ENCODE assay signal across 8 cellular contexts in the genomic region with DNA sequence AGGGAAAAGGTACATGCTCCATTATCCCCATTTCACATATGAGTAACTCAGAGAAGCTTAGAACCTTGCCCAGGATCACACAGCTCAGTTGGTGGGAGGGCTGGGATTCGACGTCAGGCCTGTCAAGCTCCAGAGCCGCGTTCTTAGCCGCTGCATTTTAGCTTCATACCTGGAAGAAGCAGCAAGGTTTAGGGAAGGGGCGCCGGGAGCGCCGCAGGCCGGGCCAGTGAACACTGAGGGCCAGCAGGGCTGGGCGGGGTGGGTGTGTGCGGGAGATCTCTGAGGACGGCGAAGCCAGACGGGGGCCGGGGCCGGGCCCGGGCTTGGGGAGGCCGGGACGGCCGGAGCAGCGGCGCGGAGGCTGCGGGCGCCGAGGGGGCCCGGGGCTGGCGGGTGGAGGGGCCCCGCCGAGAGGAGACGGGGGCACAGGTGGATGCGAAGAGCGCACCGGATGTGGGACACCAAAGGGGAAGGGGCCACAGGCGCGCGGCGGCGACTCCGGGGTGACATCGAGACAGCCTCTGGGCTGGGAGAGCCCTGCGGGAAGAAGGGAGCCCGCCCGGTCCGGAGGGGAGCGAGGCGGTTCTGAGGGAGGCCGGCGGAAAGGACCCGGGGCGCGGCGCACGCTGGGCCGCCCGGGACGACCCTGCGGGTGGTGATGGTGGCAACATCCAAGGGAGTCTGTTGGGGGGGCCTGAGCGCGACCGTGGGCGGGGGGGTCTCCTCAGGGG. TPM values are rescaled to one million over a fixed set of nuclear protein-coding genes. Genes with fewer than 3 reads are reported as not detected.
DNase-seq lines count a peak whose midpoint lies in the region; ATAC-seq, FAIRE-seq and TF ChIP-seq lines count a peak whose summit lies in the region.

No MANE protein-coding gene starts in this region.

- BruUV-seq in IMR-90 (replicated peaks; lab: Mats Ljungman, UMichigan) (no TSS peak), endothelial cell of umbilical vein (replicated peaks; lab: Mats Ljungman, UMichigan) (no TSS peak)

- TF ChIP-seq POLR2A in IMR-90 (IDR thresholded peaks at IDR 0.05; ENCODE audit: low read depth, low read length) (no peak), endothelial cell of umbilical vein (IDR thresholded peaks at IDR 0.05; ENCODE audit: low read depth, low read length) (no peak)

- H3K4me3 ChIP-seq in IMR-90 (ENCODE audit: insufficient read depth, low read depth, low read length) (peak overlapping the region; percentile 88), endothelial cell of umbilical vein (replicated peaks in 1 of 3; ENCODE audit: insufficient read depth in 1 of 3, low read depth in 1 of 3, low read length in 3 of 3) (peak overlapping the region; percentile 67 to 84 (median 73))

- intact Hi-C loops in IMR-90 (cut with micrococcal nuclease) = no loop called here
- intact Hi-C loops in endothelial cell of umbilical vein (cut with micrococcal nuclease) = loop anchor here (1.0 to 5.0 kb wide), 3 partner anchors 26 to 68 kb away; a partner anchor contains a TSS

- H3K27me3 ChIP-seq in IMR-90 (ENCODE audit: control insufficient read depth, insufficient read depth, low read length) (no peaks in the 10 kb centered on the region), endothelial cell of umbilical vein (ENCODE audit: control insufficient read depth in 2 of 2, insufficient read depth in 2 of 2, low read length in 2 of 2) (no peaks in the 10 kb centered on the region)

- CTCF ChIA-PET in IMR-90 (lab: Yijun Ruan, JAX) = interaction anchor here (0.8 kb wide), 1 partner anchor 69 kb away, joined by 4 read pairs; no protein-coding TSS in a partner anchor
- CTCF ChIA-PET in activated CD4-positive, alpha-beta memory T cell treated with anti-CD3 and anti-CD28 coated beads, Interleukin-2, amount 10 ng/mL, durations not matched to agents 7 days and 5 days (lab: Charles Lee) = interaction anchor here (1.3 to 3.0 kb wide), 6 partner anchors 25 to 146 kb away, joined by 3 to 22 read pairs (median 6); a partner anchor contains a TSS
- CTCF ChIA-PET in endothelial cell of umbilical vein (lab: Charles Lee) = interaction anchor here (0.7 to 2.9 kb wide), 7 partner anchors 9 to 69 kb away, joined by 3 to 16 read pairs (median 5); a partner anchor contains a TSS

- H3K4me1 ChIP-seq in IMR-90 (ENCODE audit: control insufficient read depth, insufficient read depth, low read length) = 0 out of 2 replicates have a peak, but pooled peaks cover 4% of the 10 kb centered on the region
- peaks cover 12% of the 10 kb centered on the region for H3K4me1 ChIP-seq in endothelial cell of umbilical vein (ENCODE audit: control insufficient read depth, extremely low read depth, insufficient read depth, low read length)

- peaks cover 14 to 49% of the 10 kb centered on the region in 2 experiments for H3K79me1 ChIP-seq in IMR-90 (ENCODE audit: low read depth in 1 of 2, low read length in 2 of 2)

- H3K27ac ChIP-seq in IMR-90 (ENCODE audit: insufficient read depth, low read length) (peak overlapping the region; percentile 77), endothelial cell of umbilical vein (ENCODE audit: insufficient read depth, low read depth, low read length) (peak overlapping the region; percentile 80), substantia nigra (ENCODE audit: low read depth, low read length, poor library complexity, severe bottlenecking) (peak overlapping the region; percentile 80)

- H3K36me3 ChIP-seq in IMR-90 (ENCODE audit: control insufficient read depth, insufficient read depth, low read length) = peaks cover 42% of the 10 kb centered on the region
- peaks cover 8 to 23% of the 10 kb centered on the region in 2 experiments for H3K36me3 ChIP-seq in endothelial cell of umbilical vein (ENCODE audit: control insufficient read depth in 2 of 2, extremely low read depth in 1 of 2, insufficient read depth in 2 of 2, low read length in 2 of 2)

- peak overlapping the region; percentile 91 for H3K4me3 Mint-ChIP-seq in activated CD4-positive, alpha-beta memory T cell treated with anti-CD3 and anti-CD28 coated beads, Interleukin-2, amount 10 ng/mL, durations not matched to agents 7 days and 5 days
- peak overlapping the region; percentile 94 for H3K4me3 Mint-ChIP-seq in natural killer cell treated with Interleukin-12 subunit alpha and Interleukin-12 subunit beta and Interleukin-15 and Interleukin-18, amount 100 ng/mL, for 72 hours

- H3K18ac ChIP-seq in IMR-90 (ENCODE audit: low read depth, low read length) = no peak overlapping the region

- H2AFZ ChIP-seq in IMR-90 (replicated peaks; ENCODE audit: low read length, poor library complexity) (peak overlapping the region; percentile 92), endothelial cell of umbilical vein (ENCODE audit: low read depth, low read length) (peak overlapping the region; percentile 62)

- peaks cover 65% of the 10 kb centered on the region for H3K36me3 Mint-ChIP-seq in activated CD4-positive, alpha-beta memory T cell treated with anti-CD3 and anti-CD28 coated beads, Interleukin-2, amount 10 ng/mL, durations not matched to agents 7 days and 5 days (ENCODE audit: low read depth)
- peaks cover 29% of the 10 kb centered on the region for H3K36me3 Mint-ChIP-seq in natural killer cell treated with Interleukin-12 subunit alpha and Interleukin-12 subunit beta and Interleukin-15 and Interleukin-18, amount 100 ng/mL, for 72 hours

- peak overlapping the region; percentile 62; the same call in 1 of the 2 replicates for H3K23ac ChIP-seq in IMR-90 (ENCODE audit: low read depth, low read length)

- H2AK9ac ChIP-seq in IMR-90 (replicated peaks; ENCODE audit: low read depth, low read length, poor library complexity) = peak overlapping the region; percentile 84

- H3K27me3 Mint-ChIP-seq in activated CD4-positive, alpha-beta memory T cell treated with anti-CD3 and anti-CD28 coated beads, Interleukin-2, amount 10 ng/mL, durations not matched to agents 7 days and 5 days = no peaks in the 10 kb centered on the region
- H3K27me3 Mint-ChIP-seq in natural killer cell treated with Interleukin-12 subunit alpha and Interleukin-12 subunit beta and Interleukin-15 and Interleukin-18, amount 100 ng/mL, for 72 hours = no peaks in the 10 kb centered on the region

- TF ChIP-seq CTCF in IMR-90 (conservative IDR thresholded peaks at IDR 0.05; ENCODE audit: low read depth, low read length) (no peak), endothelial cell of umbilical vein (IDR thresholded peaks at IDR 0.05; ENCODE audit: extremely low read depth in 1 of 2, insufficient read depth in 1 of 2, low read depth in 1 of 2, low read length in 2 of 2) (no peak)

- H3K14ac ChIP-seq in IMR-90 (replicated peaks; ENCODE audit: low read depth, low read length) = peak overlapping the region; percentile 55; the same call in 1 of the 2 replicates

- no peak overlapping the region for H2BK20ac ChIP-seq in IMR-90 (ENCODE audit: low read depth, low read length)

- H3K56ac ChIP-seq in IMR-90 (ENCODE audit: extremely low read depth, insufficient read depth, low read length) = no peak overlapping the region

- no peaks in the 10 kb centered on the region for H3K9me3 Mint-ChIP-seq in activated CD4-positive, alpha-beta memory T cell treated with anti-CD3 and anti-CD28 coated beads, Interleukin-2, amount 10 ng/mL, durations not matched to agents 7 days and 5 days
- H3K9me3 Mint-ChIP-seq in natural killer cell treated with Interleukin-12 subunit alpha and Interleukin-12 subunit beta and Interleukin-15 and Interleukin-18, amount 100 ng/mL, for 72 hours = no peaks in the 10 kb centered on the region

- H3K4ac ChIP-seq in IMR-90 (ENCODE audit: low read depth, low read length) = peak overlapping the region; percentile 79

- peak; percentile 43 for ATAC-seq in GM21447 (IDR thresholded peaks at IDR 0.05; ENCODE audit: unreplicated experiment)
- peak; percentile 38 for ATAC-seq in IMR-90 (ENCODE audit: low read depth)
- peak; percentile 43 to 46 for ATAC-seq in natural killer cell treated with Interleukin-12 subunit alpha and Interleukin-12 subunit beta and Interleukin-15 and Interleukin-18, amount 100 ng/mL, for 72 hours

- H2BK5ac ChIP-seq in IMR-90 (ENCODE audit: low read depth, low read length, poor library complexity, severe bottlenecking) = peak overlapping the region; percentile 81

- H3K4me1 Mint-ChIP-seq in activated CD4-positive, alpha-beta memory T cell treated with anti-CD3 and anti-CD28 coated beads, Interleukin-2, amount 10 ng/mL, durations not matched to agents 7 days and 5 days = peaks cover 45% of the 10 kb centered on the region
- peaks cover 42 to 44% of the 10 kb centered on the region in 2 donors for H3K4me1 Mint-ChIP-seq in natural killer cell treated with Interleukin-12 subunit alpha and Interleukin-12 subunit beta and Interleukin-15 and Interleukin-18, amount 100 ng/mL, for 72 hours (ENCODE audit: low read depth in 2 of 2)

- no peak overlapping the region for H2BK15ac ChIP-seq in IMR-90 (ENCODE audit: low read depth, low read length)

- POLR2A ChIA-PET in IMR-90 (lab: Charles Lee; ENCODE audit: unreplicated experiment) (no interaction called here), endothelial cell of umbilical vein (lab: Charles Lee) (interaction anchor here (1.1 kb wide), 1 partner anchor 11 kb away, joined by 3 read pairs; no protein-coding TSS in a partner anchor)
- POLR2A ChIA-PET in activated CD4-positive, alpha-beta memory T cell treated with anti-CD3 and anti-CD28 coated beads, Interleukin-2, amount 10 ng/mL, durations not matched to agents 7 days and 5 days (lab: Charles Lee) = interaction anchor here (0.7 to 6.9 kb wide), 19 partner anchors 8 to 559 kb away, joined by 3 to 73 read pairs (median 8); a partner anchor contains a TSS

- no peaks in the 10 kb centered on the region for H3K79me2 ChIP-seq in endothelial cell of umbilical vein (ENCODE audit: control insufficient read depth, insufficient read depth, low read length)

- H2AK5ac ChIP-seq in IMR-90 (ENCODE audit: low read depth, low read length) = no peak overlapping the region

- dilution Hi-C loops in IMR-90 (cut with HindIII; ENCODE audit: low sequenced_read_pairs, unreplicated experiment) (no loop called here), endothelial cell of umbilical vein (cut with MboI; ENCODE audit: extremely low pct_ligation_motif_present, low sequenced_read_pairs) (no loop called here)

- no peak overlapping the region for H4K5ac ChIP-seq in IMR-90 (ENCODE audit: low read depth, low read length)

- no peaks in the 10 kb centered on the region for H4K20me1 ChIP-seq in IMR-90 (ENCODE audit: insufficient read depth, low read length)
- H4K20me1 ChIP-seq in endothelial cell of umbilical vein (replicated peaks; ENCODE audit: control insufficient read depth, extremely low read depth, insufficient read depth, low read length) = no peaks in the 10 kb centered on the region

- H3K4me2 ChIP-seq in IMR-90 (ENCODE audit: low read depth, low read length) = peak overlapping the region; percentile 96
- H3K4me2 ChIP-seq in endothelial cell of umbilical vein (ENCODE audit: insufficient read depth, low read length) = peak overlapping the region; percentile 45

- no peak for TF ChIP-seq RAD21 in IMR-90 (IDR thresholded peaks at IDR 0.05; ENCODE audit: low read length)

- H3K9me3 ChIP-seq in IMR-90 (ENCODE audit: control insufficient read depth, insufficient read depth, low read length) (no peaks in the 10 kb centered on the region), endothelial cell of umbilical vein (replicated peaks; ENCODE audit: control insufficient read depth, insufficient read depth, low read length) (no peaks in the 10 kb centered on the region)

- no peak for FAIRE-seq in endothelial cell of umbilical vein (lab: Jason Lieb, UNC)

- in situ Hi-C loops in IMR-90 (cut with MboI; ENCODE audit: low sequenced_read_pairs) = no loop called here

- no peak overlapping the region for H4K91ac ChIP-seq in IMR-90 (ENCODE audit: insufficient read depth, low read depth, low read length)

- H3K9ac ChIP-seq in IMR-90 (ENCODE audit: low read depth, low read length) (peak overlapping the region; percentile 80), endothelial cell of umbilical vein (replicated peaks; ENCODE audit: extremely low read depth, insufficient read depth, low read length) (peak overlapping the region; percentile 89)

- DNase-seq in COLO668 (lab: John Stamatoyannopoulos, UW; ENCODE audit: unreplicated experiment) (peak; percentile 34), IMR-90 (no peak), endothelial cell of umbilical vein (ENCODE audit: low read depth, low spot score) (peak; percentile 28), substantia nigra (lab: John Stamatoyannopoulos, UW) (peak in 9 of 49 donors; percentile 33 to 66 (median 50)), NCI-H128 (lab: John Stamatoyannopoulos, UW; ENCODE audit: unreplicated experiment) (no peak)
- peak; percentile 66 for DNase-seq in activated CD4-positive, alpha-beta memory T cell treated with anti-CD3 and anti-CD28 coated beads, Interleukin-2, amount 10 ng/mL, durations not matched to agents 7 days and 5 days
- peak; percentile 73 for DNase-seq in natural killer cell treated with Interleukin-12 subunit alpha and Interleukin-12 subunit beta and Interleukin-15 and Interleukin-18, amount 100 ng/mL, for 72 hours (ENCODE audit: low spot score)

- H3K9me1 ChIP-seq in IMR-90 (ENCODE audit: insufficient read depth, low read length) (peaks cover 20% of the 10 kb centered on the region), endothelial cell of umbilical vein (replicated peaks; ENCODE audit: control insufficient read depth, extremely low read depth, insufficient read depth, low read length) (no peaks in the 10 kb centered on the region)

- WGBS in IMR-90 (ENCODE audit: extremely low coverage in 2 of 2, insufficient read length in 1 of 2), 2 experiments = 1% methylated on average over 34 of the region's 63 CpGs; no CpG with 5 or more reads in 1 of the 2 experiments

- no peak overlapping the region for H2BK120ac ChIP-seq in IMR-90 (ENCODE audit: low read depth, low read length)

- peak overlapping the region; percentile 95 for H3K27ac Mint-ChIP-seq in activated CD4-positive, alpha-beta memory T cell treated with anti-CD3 and anti-CD28 coated beads, Interleukin-2, amount 10 ng/mL, durations not matched to agents 7 days and 5 days
- H3K27ac Mint-ChIP-seq in natural killer cell treated with Interleukin-12 subunit alpha and Interleukin-12 subunit beta and Interleukin-15 and Interleukin-18, amount 100 ng/mL, for 72 hours = peak overlapping the region; percentile 90 to 96

- H4K8ac ChIP-seq in IMR-90 (ENCODE audit: low read depth in 2 of 2, low read length in 2 of 2) = peak overlapping the region in 1 of 2 experiments; percentile 63; a peak in 1 of 4 replicates

RNA-seq across cellular contexts. Expression of a gene that starts 0.5 kb away (rescaled TPM):
- total RNA-seq in IMR-90 (2012; rRNA removed) (5.6 TPM in 2 replicates), endothelial cell of umbilical vein (26.3 and 30.2 TPM in 2 replicates)
- polyA plus RNA-seq in IMR-90 (2012; rRNA removed) (14.6 and 16.5 TPM in 2 replicates), endothelial cell of umbilical vein (25.0 and 30.1 TPM in 2 replicates)
- polyA plus RNA-seq in IMR-90 (2012; cell fraction: cytosol; rRNA removed) = 10.2 and 12.8 TPM in 2 replicates
- 61.0 and 69.6 TPM in 2 replicates for polyA plus RNA-seq in IMR-90 (2012; cell fraction: nucleus; rRNA removed; ENCODE audit: low replicate concordance)
- total RNA-seq in activated CD4-positive, alpha-beta memory T cell treated with anti-CD3 and anti-CD28 coated beads, Interleukin-2, amount 10 ng/mL, durations not matched to agents 7 days and 5 days = 10 to 100 TPM; 58.3 to 58.4 TPM
- 15.3 and 16.0 TPM in 2 replicates for polyA plus RNA-seq in endothelial cell of umbilical vein (2011; cell fraction: cytosol; rRNA removed)
- 56.8 and 73.6 TPM in 2 replicates for polyA plus RNA-seq in endothelial cell of umbilical vein (2011; cell fraction: nucleus; rRNA removed)
- 23.2 and 25.0 TPM in 2 replicates for polyA plus RNA-seq in endothelial cell of umbilical vein (2012)
- polyA minus RNA-seq in endothelial cell of umbilical vein = 43.4 and 44.0 TPM in 2 replicates
- 2.8 TPM for polyA minus RNA-seq in endothelial cell of umbilical vein (2011; cell fraction: cytosol; rRNA and poly(A)+ RNA removed)
- polyA minus RNA-seq in endothelial cell of umbilical vein (2011; cell fraction: nucleus; rRNA and poly(A)+ RNA removed) = 30.6 and 41.0 TPM in 2 replicates
- 10 to 100 TPM; 42.8 to 83.3 TPM for total RNA-seq in natural killer cell treated with Interleukin-12 subunit alpha and Interleukin-12 subunit beta and Interleukin-15 and Interleukin-18, amount 100 ng/mL, for 72 hours

RNA-seq across cellular contexts. Expression of a gene that starts 25.5 kb away (rescaled TPM):
- total RNA-seq in IMR-90 (2012; rRNA removed) = 16.8 and 16.9 TPM in 2 replicates
- 103 and 119 TPM in 2 replicates for polyA plus RNA-seq in IMR-90 (2012; rRNA removed)
- polyA plus RNA-seq in IMR-90 (2012; cell fraction: cytosol; rRNA removed) = 27.6 and 89.3 TPM in 2 replicates
- 319 and 862 TPM in 2 replicates for polyA plus RNA-seq in IMR-90 (2012; cell fraction: nucleus; rRNA removed; ENCODE audit: low replicate concordance)
- total RNA-seq in activated CD4-positive, alpha-beta memory T cell treated with anti-CD3 and anti-CD28 coated beads, Interleukin-2, amount 10 ng/mL, durations not matched to agents 7 days and 5 days = 10 to 100 TPM; 88.0 to 92.2 TPM
- 111 and 112 TPM in 2 replicates for total RNA-seq in endothelial cell of umbilical vein
- polyA plus RNA-seq in endothelial cell of umbilical vein = 230 and 372 TPM in 2 replicates
- polyA plus RNA-seq in endothelial cell of umbilical vein (2011; cell fraction: cytosol; rRNA removed) = 68.1 and 91.4 TPM in 2 replicates
- 408 and 539 TPM in 2 replicates for polyA plus RNA-seq in endothelial cell of umbilical vein (2011; cell fraction: nucleus; rRNA removed)
- polyA plus RNA-seq in endothelial cell of umbilical vein (2012) = 79.2 and 116 TPM in 2 replicates
- polyA minus RNA-seq in endothelial cell of umbilical vein = 162 and 169 TPM in 2 replicates
- polyA minus RNA-seq in endothelial cell of umbilical vein (2011; cell fraction: cytosol; rRNA and poly(A)+ RNA removed) = 25.9 TPM
- polyA minus RNA-seq in endothelial cell of umbilical vein (2011; cell fraction: nucleus; rRNA and poly(A)+ RNA removed) = 99.0 and 127 TPM in 2 replicates
- 100 to 1,000 TPM; 121 to 148 TPM for total RNA-seq in natural killer cell treated with Interleukin-12 subunit alpha and Interleukin-12 subunit beta and Interleukin-15 and Interleukin-18, amount 100 ng/mL, for 72 hours

RNA-seq across cellular contexts. Expression of a gene that starts 29.1 kb away (rescaled TPM):
- 11.5 and 13.9 TPM in 2 replicates for total RNA-seq in IMR-90 (2012; rRNA removed)
- polyA plus RNA-seq in IMR-90 (2012; rRNA removed) = 21.0 and 24.9 TPM in 2 replicates
- polyA plus RNA-seq in IMR-90 (2012; cell fraction: cytosol; rRNA removed) = 25.6 and 36.2 TPM in 2 replicates
- 5.7 and 15.2 TPM in 2 replicates for polyA plus RNA-seq in IMR-90 (2012; cell fraction: nucleus; rRNA removed; ENCODE audit: low replicate concordance)
- 10 to 100 TPM; 31.4 to 34.6 TPM for total RNA-seq in activated CD4-positive, alpha-beta memory T cell treated with anti-CD3 and anti-CD28 coated beads, Interleukin-2, amount 10 ng/mL, durations not matched to agents 7 days and 5 days
- total RNA-seq in endothelial cell of umbilical vein = 31.7 and 34.9 TPM in 2 replicates
- polyA plus RNA-seq in endothelial cell of umbilical vein = 32.1 and 39.2 TPM in 2 replicates
- polyA plus RNA-seq in endothelial cell of umbilical vein (2011; cell fraction: cytosol; rRNA removed) = 35.4 and 39.9 TPM in 2 replicates
- 14.3 and 20.2 TPM in 2 replicates for polyA plus RNA-seq in endothelial cell of umbilical vein (2011; cell fraction: nucleus; rRNA removed)
- polyA plus RNA-seq in endothelial cell of umbilical vein (2012) = 69.6 and 78.9 TPM in 2 replicates
- 7.8 and 9.8 TPM in 2 replicates for polyA minus RNA-seq in endothelial cell of umbilical vein
- polyA minus RNA-seq in endothelial cell of umbilical vein (2011; cell fraction: cytosol; rRNA and poly(A)+ RNA removed) = 17.1 TPM
- polyA minus RNA-seq in endothelial cell of umbilical vein (2011; cell fraction: nucleus; rRNA and poly(A)+ RNA removed) = 3.6 and 4.7 TPM in 2 replicates
- 10 to 100 TPM; 18.7 to 28.5 TPM for total RNA-seq in natural killer cell treated with Interleukin-12 subunit alpha and Interleukin-12 subunit beta and Interleukin-15 and Interleukin-18, amount 100 ng/mL, for 72 hours

Comparison
In these comparisons a context has a peak if more than half of its experiments do, and no peak if none do; other contexts are left out.
1. DNase-seq: peak in COLO668 (single experiment), activated CD4-positive, alpha-beta memory T cell treated with anti-CD3 and anti-CD28 coated beads, Interleukin-2, amount 10 ng/mL, durations not matched to agents 7 days and 5 days (single experiment), endothelial cell of umbilical vein (single experiment) and natural killer cell treated with Interleukin-12 subunit alpha and Interleukin-12 subunit beta and Interleukin-15 and Interleukin-18, amount 100 ng/mL, for 72 hours (single experiment); none in IMR-90 (single experiment) and NCI-H128 (single experiment).
2. Peak in every context shown above with its lines, with median percentiles within 50 percentile points of each other: ATAC-seq and H3K27ac ChIP-seq.